Comparison of ENCODE assay signal across 1 cellular context in genomic region chr12:93802698-93803097, GRCh38.
TF ChIP-seq lines count a peak whose summit lies in the region.

No MANE protein-coding gene starts in this region.

TF ChIP-seq in GM12878, 131 proteins besides CTCF, POLR2A, EP300 and RAD21 (continued from another document):
- no peak for TF ChIP-seq NR2C1 (IDR thresholded peaks at IDR 0.05)
- no peak for TF ChIP-seq NBN (IDR thresholded peaks at IDR 0.05)
